14 cellular contexts compared by ENCODE assay signal in the genomic region with DNA sequence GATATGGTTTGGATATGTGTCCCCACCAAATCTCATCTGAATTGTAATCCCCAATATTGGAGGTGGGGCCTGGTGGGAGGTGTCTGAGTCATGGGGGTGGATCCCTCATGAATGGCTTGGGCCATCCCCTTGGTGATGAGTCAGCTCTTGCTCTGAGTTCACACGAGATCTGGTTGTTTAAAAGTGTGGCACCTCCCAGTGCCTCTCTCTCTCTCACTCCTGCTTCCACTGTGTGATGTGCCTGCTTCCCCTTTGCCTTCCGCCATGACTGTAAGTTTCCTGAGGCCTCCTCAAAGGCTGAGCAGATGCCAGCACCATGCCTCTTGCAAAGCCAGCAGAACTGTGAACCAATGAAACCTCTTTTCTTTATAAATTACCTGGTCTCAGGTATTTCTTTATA. TPM values are rescaled to one million over a fixed set of nuclear protein-coding genes. Genes with fewer than 3 reads are reported as not detected.
A peak's percentile ranks its signal among the peaks of the same experiment; 100 is the strongest.
DNase-seq lines count a peak whose midpoint lies in the region; ATAC-seq, FAIRE-seq and TF ChIP-seq lines count a peak whose summit lies in the region.
"Had no signal": no experiment of that assay in that cellular context is flagged by ENCODE, and none has a peak within 500 bp of the region (broad histone marks: within the 10 kb centered on the region; RNA-seq: fewer than 3 reads in every experiment).

No MANE protein-coding gene starts in this region.

- no peak for TF ChIP-seq RAD21 in GM12878 (IDR thresholded peaks at IDR 0.05; ENCODE audit: insufficient read depth, low read depth, low read length)

- peak; percentile 43; the same call in 2 of the 3 replicates for ATAC-seq in GM12878
- ATAC-seq: CD8-positive, alpha-beta T cell; left lobe of liver had no signal

- H3K4me2 ChIP-seq in GM23248 (ENCODE audit: unreplicated experiment) (no peak overlapping the region), GM12878 (ENCODE audit: control insufficient read depth, insufficient read depth) (no peak overlapping the region)

- H3K9ac ChIP-seq in GM23248 (no peak overlapping the region), GM12878 (ENCODE audit: control insufficient read depth, insufficient read depth, low read length) (no peak overlapping the region)

- RAD21 ChIA-PET in GM12878 (lab: Charles Lee; ENCODE audit: unreplicated experiment), result no interaction called here

- no peaks in the 10 kb centered on the region for H3K4me1 ChIP-seq in GM23248 (ENCODE audit: insufficient read depth)
- H3K4me1 ChIP-seq in GM12878 (ENCODE audit: control insufficient read depth, insufficient read depth, low read length), result no peaks in the 10 kb centered on the region

- TF ChIP-seq POLR2A in GM12878 (IDR thresholded peaks at IDR 0.05; ENCODE audit: low read depth, low read length), result no peak

- in situ Hi-C loops in GM23248 (cut with MboI), result loop anchor here (10.0 kb wide), 1 partner anchor 119 kb away; no protein-coding TSS in a partner anchor
- in situ Hi-C loops in GM12878 (cut with MboI), result no loop called here

- peak; percentile 67 for DNase-seq in GM23248
- DNase-seq in MV-4-11 (lab: John Stamatoyannopoulos, UW), result peak; percentile 49
- no peak for DNase-seq in GM12878 (ENCODE audit: low read depth, low spot score)
- DNase-seq in stimulated activated CD4-positive, alpha-beta T cell treated with anti-CD3 and anti-CD28 coated beads, Interleukin-2, amount 100 ng/mL, for 24 hours, result peak; percentile 53 to 58
- DNase-seq in HEK293T (ENCODE audit: extremely low spot score), result no peak
- no peak for DNase-seq in WERI-Rb-1
- no peak for DNase-seq in DMS153 treated with DMSO at 0.1 percent for 48 hours (lab: John Stamatoyannopoulos, UW; ENCODE audit: unreplicated experiment)
- no peak for DNase-seq in NCI-H2227 (lab: John Stamatoyannopoulos, UW; ENCODE audit: unreplicated experiment)
- DNase-seq: activated gamma-delta T cell; CD8-positive, alpha-beta T cell; cortex of kidney; NCI-H748 treated with DMSO at 0.1 percent for 48 hours had no signal

- H3K36me3 ChIP-seq in GM23248 (ENCODE audit: low read depth) (no peaks in the 10 kb centered on the region), GM12878 (ENCODE audit: control insufficient read depth in 2 of 2, insufficient read depth in 2 of 2, low read length in 1 of 2) (no peaks in the 10 kb centered on the region), WERI-Rb-1 (no peaks in the 10 kb centered on the region)

- no peak overlapping the region for H3K4me3 ChIP-seq in GM23248
- no peak overlapping the region for H3K4me3 ChIP-seq in GM12878
- no peak overlapping the region for H3K4me3 ChIP-seq in WERI-Rb-1 (ENCODE audit: low read depth, low read length)

- intact Hi-C loops in GM12878 (cut with micrococcal nuclease; ENCODE audit: unreplicated experiment), result loop anchor here (5.0 kb wide), 1 partner anchor 42 kb away; no protein-coding TSS in a partner anchor

- no peak overlapping the region for H3K27ac ChIP-seq in GM23248
- no peak overlapping the region for H3K27ac ChIP-seq in GM12878 (ENCODE audit: control insufficient read depth, insufficient read depth)
- H3K27ac ChIP-seq in WERI-Rb-1, result no peak overlapping the region

- no TSS peak for BruUV-seq in GM12878 (replicated peaks; lab: Mats Ljungman, UMichigan)

- H3K9me2 ChIP-seq in GM23248 (ENCODE audit: insufficient read depth), result no peaks in the 10 kb centered on the region

- H4K20me1 ChIP-seq in GM23248 (ENCODE audit: insufficient read depth) (no peaks in the 10 kb centered on the region), GM12878 (ENCODE audit: control insufficient read depth, insufficient read depth) (no peaks in the 10 kb centered on the region)

- CTCF ChIA-PET in GM12878 (lab: Yijun Ruan, JAX) (no interaction called here), HEK293T (lab: Yijun Ruan, JAX) (no interaction called here)

- SMC1A ChIA-PET in GM12878 (lab: Charles Lee; ENCODE audit: uncharacterized antibody, unreplicated experiment), result no interaction called here

- H3K27me3 ChIP-seq in GM23248 (replicated peaks; ENCODE audit: insufficient read depth), result no peaks in the 10 kb centered on the region
- no peaks in the 10 kb centered on the region for H3K27me3 ChIP-seq in GM12878 (replicated peaks in 1 of 2; ENCODE audit: control insufficient read depth in 2 of 2, insufficient read depth in 2 of 2, low read length in 1 of 2)
- H3K27me3 ChIP-seq in WERI-Rb-1 (ENCODE audit: insufficient read depth, low read depth, severe bottlenecking), result no peaks in the 10 kb centered on the region

- no peaks in the 10 kb centered on the region for H3K9me3 ChIP-seq in GM23248 (ENCODE audit: low read depth)
- no peaks in the 10 kb centered on the region for H3K9me3 ChIP-seq in GM12878 (replicated peaks; ENCODE audit: control insufficient read depth, insufficient read depth, low read length)
- H3K9me3 ChIP-seq in WERI-Rb-1 (ENCODE audit: severe bottlenecking), result no peaks in the 10 kb centered on the region

- H2AFZ ChIP-seq in GM23248, result no peak overlapping the region
- H2AFZ ChIP-seq in GM12878 (ENCODE audit: control insufficient read depth, low read depth, low read length), result no peak overlapping the region

- no peaks in the 10 kb centered on the region for H3K79me2 ChIP-seq in GM23248 (ENCODE audit: insufficient read depth)
- H3K79me2 ChIP-seq in GM12878 (ENCODE audit: control insufficient read depth, insufficient read depth, low read length), result no peaks in the 10 kb centered on the region

- TF ChIP-seq EP300 in GM12878 (IDR thresholded peaks at IDR 0.05; ENCODE audit: borderline replicate concordance in 1 of 2, control insufficient read depth in 1 of 2, low read depth in 2 of 2, low read length in 2 of 2), result no peak

- 28 to 31% methylated on average over 2 of the region's 2 CpGs for WGBS in GM23248 (ENCODE audit: low coverage in 1 of 2, low lambda C conversion rate in 2 of 2, missing lambda C conversion rate in 2 of 2), 2 experiments
- WGBS in GM12878 (ENCODE audit: insufficient coverage, insufficient replicate concordance, low lambda C conversion rate, missing lambda C conversion rate), result 41% methylated on average over 2 of the region's 2 CpGs

- no peak for FAIRE-seq in GM12878 (lab: Jason Lieb, UNC)

- POLR2A ChIA-PET in GM12878 (lab: Charles Lee), result no interaction called here
- POLR2A ChIA-PET in HEK293T (lab: Yijun Ruan, JAX), result interaction anchor here (1.2 to 1.4 kb wide), 2 partner anchors 24 to 71 kb away, joined by 3 to 4 read pairs; partner anchors contain the start of gene POLD2

- TF ChIP-seq CTCF in GM12878 (IDR thresholded peaks at IDR 0.05 in 2 of 3, conservative IDR thresholded peaks at IDR 0.05 in 1 of 3; ENCODE audit: control insufficient read depth in 2 of 3, extremely low read depth in 1 of 3, insufficient read depth in 1 of 3, low read depth in 3 of 3, low read length in 3 of 3), result no peak
- no peak for TF ChIP-seq CTCF in WERI-Rb-1 (IDR thresholded peaks at IDR 0.05; ENCODE audit: low read depth, low read length)

- no peaks in the 10 kb centered on the region for H3F3A ChIP-seq in GM23248 (ENCODE audit: insufficient read depth)

RNA-seq across cellular contexts. Expression of gene GCK, which starts 4.8 kb away (rescaled TPM):
- total RNA-seq in GM23248 (2014; rRNA removed; shearing (Covaris generic)), result 0.11 TPM in 1 of 2 replicates, not detected in the other
- polyA plus RNA-seq in GM23248 (2016; fragmentation: Nextera tagmentation; extraction: Ambion mirVana) (0.23 and 0.43 TPM in 2 replicates), GM12878 (2011; rRNA removed) (not detected in 2 replicates), GM12878 (2014; fragmentation: Illumina TruSeq; extraction: Trizol) (not detected in 2 replicates), GM12878 (2014; fragmentation: Nextera tagmentation; extraction: Ambion mirVana) (under 1 TPM in 1 of 2 experiments, not detected in 1; 0.16 TPM), GM12878 (2014; rRNA removed) (not detected in 2 replicates), GM12878 (2016; fragmentation: Nextera tagmentation; extraction: Ambion mirVana) (under 1 TPM in 1 of 2 experiments, not detected in 1; 0.06 TPM)
- not detected in 2 replicates for total RNA-seq in GM12878 (2013; cell fraction: nucleolus; rRNA removed)
- total RNA-seq in GM12878 (2014; rRNA removed) (not detected in 2 replicates), GM12878 (2014; rRNA removed; fragmentation: Illumina TruSeq; extraction: Trizol) (not detected in 2 replicates), GM12878 (2021) (0.24 TPM in 1 of 2 replicates, not detected in the other)
- not detected for polyA plus RNA-seq in GM12878 (2011; ENCODE audit: low read depth)
- polyA plus RNA-seq in GM12878 (2011; cell fraction: cytosol; rRNA removed), result not detected in 2 replicates
- not detected in 2 replicates for polyA plus RNA-seq in GM12878 (2011; cell fraction: nucleus; rRNA removed)
- polyA plus RNA-seq in GM12878 (2012), result 0.20 TPM in 1 of 2 replicates, not detected in the other
- polyA minus RNA-seq in GM12878 (2011; rRNA and poly(A)+ RNA removed), result not detected in 2 replicates
- polyA minus RNA-seq in GM12878 (2011; cell fraction: cytosol; rRNA and poly(A)+ RNA removed), result not detected in 2 replicates
- not detected in 2 replicates for polyA minus RNA-seq in GM12878 (2011; cell fraction: nucleus; rRNA and poly(A)+ RNA removed)

RNA-seq across cellular contexts. Expression of gene YKT6, which starts 6.7 kb away (rescaled TPM):
- 148 and 149 TPM in 2 replicates for total RNA-seq in GM23248 (2014; rRNA removed; shearing (Covaris generic))
- polyA plus RNA-seq in GM23248 (2016; fragmentation: Nextera tagmentation; extraction: Ambion mirVana) (108 and 113 TPM in 2 replicates), GM12878 (2011; rRNA removed) (51.2 and 71.2 TPM in 2 replicates), GM12878 (2014; fragmentation: Illumina TruSeq; extraction: Trizol) (65.7 and 69.7 TPM in 2 replicates), GM12878 (2014; fragmentation: Nextera tagmentation; extraction: Ambion mirVana) (1 to 10 TPM; 1.7 to 3.9 TPM), GM12878 (2014; rRNA removed) (95.2 and 103 TPM in 2 replicates), GM12878 (2016; fragmentation: Nextera tagmentation; extraction: Ambion mirVana) (10 to 100 TPM; 68.0 to 75.1 TPM)
- total RNA-seq in GM12878 (2013; cell fraction: nucleolus; rRNA removed), result 18.6 and 19.8 TPM in 2 replicates
- total RNA-seq in GM12878 (2014; rRNA removed) (72.0 and 78.8 TPM in 2 replicates), GM12878 (2014; rRNA removed; fragmentation: Illumina TruSeq; extraction: Trizol) (48.0 and 48.2 TPM in 2 replicates), GM12878 (2021) (70.1 and 74.6 TPM in 2 replicates)
- 33.2 TPM for polyA plus RNA-seq in GM12878 (2011; ENCODE audit: low read depth)
- polyA plus RNA-seq in GM12878 (2011; cell fraction: cytosol; rRNA removed), result 76.8 and 103 TPM in 2 replicates
- polyA plus RNA-seq in GM12878 (2011; cell fraction: nucleus; rRNA removed), result 83.1 and 91.6 TPM in 2 replicates
- polyA plus RNA-seq in GM12878 (2012), result 37.6 and 54.2 TPM in 2 replicates
- polyA minus RNA-seq in GM12878 (2011; rRNA and poly(A)+ RNA removed), result 45.9 and 57.8 TPM in 2 replicates
- polyA minus RNA-seq in GM12878 (2011; cell fraction: cytosol; rRNA and poly(A)+ RNA removed), result 13.1 and 24.2 TPM in 2 replicates
- polyA minus RNA-seq in GM12878 (2011; cell fraction: nucleus; rRNA and poly(A)+ RNA removed), result 25.1 and 40.4 TPM in 2 replicates

RNA-seq across cellular contexts. Expression of gene MYL7, which starts 52.9 kb away (rescaled TPM):
- not detected in 2 replicates for total RNA-seq in GM23248 (2014; rRNA removed; shearing (Covaris generic))
- 1.7 TPM in 1 of 2 replicates, not detected in the other for polyA plus RNA-seq in GM23248 (2016; fragmentation: Nextera tagmentation; extraction: Ambion mirVana)
- not detected in 2 replicates for total RNA-seq in GM12878 (2013; cell fraction: nucleolus; rRNA removed)
- total RNA-seq in GM12878 (2014; rRNA removed), result not detected in 2 replicates
- total RNA-seq in GM12878 (2014; rRNA removed; fragmentation: Illumina TruSeq; extraction: Trizol), result not detected in 2 replicates
- not detected in 2 replicates for total RNA-seq in GM12878 (2021)
- polyA plus RNA-seq in GM12878 (2011; ENCODE audit: low read depth), result not detected
- polyA plus RNA-seq in GM12878 (2011; rRNA removed), result not detected in 2 replicates
- not detected in 2 replicates for polyA plus RNA-seq in GM12878 (2011; cell fraction: cytosol; rRNA removed)
- not detected in 2 replicates for polyA plus RNA-seq in GM12878 (2011; cell fraction: nucleus; rRNA removed)
- polyA plus RNA-seq in GM12878 (2012), result not detected in 2 replicates
- polyA plus RNA-seq in GM12878 (2014; fragmentation: Illumina TruSeq; extraction: Trizol), result not detected in 2 replicates
- polyA plus RNA-seq in GM12878 (2014; fragmentation: Nextera tagmentation; extraction: Ambion mirVana), result not detected
- polyA plus RNA-seq in GM12878 (2014; rRNA removed), result not detected in 2 replicates
- polyA plus RNA-seq in GM12878 (2016; fragmentation: Nextera tagmentation; extraction: Ambion mirVana), result 1 to 10 TPM in 1 of 2 experiments, not detected in 1; 1.9 TPM
- polyA minus RNA-seq in GM12878 (2011; rRNA and poly(A)+ RNA removed), result not detected in 2 replicates
- polyA minus RNA-seq in GM12878 (2011; cell fraction: cytosol; rRNA and poly(A)+ RNA removed), result not detected in 2 replicates
- polyA minus RNA-seq in GM12878 (2011; cell fraction: nucleus; rRNA and poly(A)+ RNA removed), result not detected in 2 replicates
- total RNA-seq: CD8-positive, alpha-beta T cell; left lobe of liver; omental fat pad had no signal

Comparison
In these comparisons a context has a peak if more than half of its experiments do, and no peak if none do; other contexts are left out.
1. DNase-seq: peak in GM23248 (single experiment), MV-4-11 (single experiment) and stimulated activated CD4-positive, alpha-beta T cell treated with anti-CD3 and anti-CD28 coated beads, Interleukin-2, amount 100 ng/mL, for 24 hours (2 of 2); none in GM12878 (single experiment), HEK293T (single experiment), WERI-Rb-1 (single experiment), DMS153 treated with DMSO at 0.1 percent for 48 hours (single experiment) and NCI-H2227 (single experiment).